In genomic region chr20:49216991-49217578, GRCh38 we compare ENCODE assay signal across 9 cellular contexts. TPM values are rescaled to one million over a fixed set of nuclear protein-coding genes. Genes with fewer than 3 reads are reported as not detected.
DNase-seq lines count a peak whose midpoint lies in the region; ATAC-seq and TF ChIP-seq lines count a peak whose summit lies in the region.
"Had no signal": no experiment of that assay in that cellular context is flagged by ENCODE, and none has a peak within 500 bp of the region (broad histone marks: within the 10 kb centered on the region; RNA-seq: fewer than 3 reads in every experiment).

No MANE protein-coding gene starts in this region.

- H3K4me1 ChIP-seq in SJCRH30 (peaks cover 9% of the 10 kb centered on the region; the same call in 1 of the 2 replicates), foreskin keratinocyte (no peaks in the 10 kb centered on the region)

- no peaks in the 10 kb centered on the region for H3K27me3 ChIP-seq in SJCRH30
- H3K27me3 ChIP-seq in foreskin keratinocyte, result no peaks in the 10 kb centered on the region

- peak overlapping the region; percentile 2; the same call in 1 of the 2 replicates for H3K4me3 ChIP-seq in SJCRH30

- H3K27ac ChIP-seq in SJCRH30 (no peak overlapping the region), foreskin keratinocyte (no peak overlapping the region), substantia nigra (ENCODE audit: low read depth, low read length, poor library complexity, severe bottlenecking) (no peak overlapping the region)
- H3K27ac ChIP-seq: skin epidermis had no signal

- DNase-seq in GM04504 (ENCODE audit: low read depth), result peak; percentile 66
- DNase-seq in NCI-H1048 (lab: John Stamatoyannopoulos, UW), result peak; percentile 75
- peak; percentile 97 to 99 for DNase-seq in SJCRH30
- DNase-seq in activated effector memory CD4-positive, alpha-beta T cell treated with Interleukin-2 at 50 U/mL for 16 hours, result peak; percentile 81
- DNase-seq in foreskin keratinocyte, result peak; percentile 70 to 87
- peak; percentile 79 for DNase-seq in occipital lobe (lab: John Stamatoyannopoulos, UW)
- peak in 48 of 49 donors; percentile 18 to 99 (median 82) for DNase-seq in substantia nigra (lab: John Stamatoyannopoulos, UW)

- TF ChIP-seq CTCF in foreskin keratinocyte (conservative IDR thresholded peaks at IDR 0.05), result peak; percentile 95

- H3K36me3 ChIP-seq in SJCRH30, result peaks cover 15% of the 10 kb centered on the region

- peak; percentile 76 for ATAC-seq in foreskin keratinocyte
- ATAC-seq in HG03196 (IDR thresholded peaks at IDR 0.05; ENCODE audit: unreplicated experiment), result no peak

- H3K9me3 ChIP-seq in SJCRH30 (replicated peaks), result 0 out of 2 replicates have a peak, but pooled peaks cover 2% of the 10 kb centered on the region

RNA-seq across cellular contexts. Expression of gene DDX27, which starts 2.1 kb away (rescaled TPM):
- total RNA-seq in SJCRH30 (2014; rRNA removed; shearing (Covaris generic)), result 103 and 114 TPM in 2 replicates
- total RNA-seq in foreskin keratinocyte (47.2 and 51.5 TPM in 2 replicates), occipital lobe (18.2 TPM)
- 32.9 and 38.0 TPM in 2 replicates for polyA plus RNA-seq in foreskin keratinocyte

RNA-seq across cellular contexts. Expression of gene STAU1, which starts 29.0 kb away (rescaled TPM):
- 133 and 135 TPM in 2 replicates for total RNA-seq in SJCRH30 (2014; rRNA removed; shearing (Covaris generic))
- total RNA-seq in foreskin keratinocyte (72.4 and 73.3 TPM in 2 replicates), occipital lobe (47.9 TPM)
- 36.5 and 40.5 TPM in 2 replicates for polyA plus RNA-seq in foreskin keratinocyte
